In the genomic region with DNA sequence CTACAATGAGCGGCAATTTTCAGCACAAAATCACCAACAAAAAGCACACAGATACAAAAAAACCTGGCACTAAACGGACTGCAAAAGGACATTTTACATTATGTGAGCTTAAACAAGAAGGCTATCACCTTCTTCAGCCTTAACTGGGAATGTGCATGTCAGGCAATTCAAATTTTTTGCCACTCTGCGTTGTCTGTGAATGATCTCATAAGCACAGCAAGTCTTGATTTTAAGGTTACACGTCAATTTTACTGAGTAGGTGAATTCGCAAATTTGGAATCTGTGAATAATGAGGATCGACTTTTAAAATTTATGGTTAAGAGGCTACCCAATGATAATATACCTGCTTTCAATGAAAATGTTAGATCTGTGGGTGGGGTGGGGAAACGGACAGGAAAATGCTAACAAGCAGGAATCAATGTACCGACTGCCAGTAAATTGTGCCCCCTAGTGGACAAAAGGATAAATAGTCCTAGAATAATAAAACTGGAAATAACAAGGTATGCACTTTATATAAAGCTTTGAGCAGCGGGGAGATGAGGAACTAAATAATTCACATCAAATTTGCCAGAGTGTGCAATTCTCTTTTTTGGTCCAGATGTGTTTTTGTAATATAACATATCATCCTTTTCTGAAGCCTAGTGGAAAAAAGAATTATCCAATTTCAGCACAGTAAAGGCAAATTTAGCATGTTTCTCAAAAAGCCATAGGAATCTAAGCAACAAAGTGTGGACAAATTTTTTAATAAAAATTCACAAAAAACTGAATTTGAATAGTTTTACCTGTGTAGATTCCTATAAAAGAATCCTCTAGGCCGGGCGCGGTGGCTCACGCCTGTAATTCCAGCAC, we compare ENCODE assay signal across 10 cellular contexts. TPM values are rescaled to one million over a fixed set of nuclear protein-coding genes. Genes with fewer than 3 reads are reported as not detected.
DNase-seq lines count a peak whose midpoint lies in the region; ATAC-seq and TF ChIP-seq lines count a peak whose summit lies in the region.
"Had no signal": no experiment of that assay in that cellular context is flagged by ENCODE, and none has a peak within 500 bp of the region (broad histone marks: within the 10 kb centered on the region; RNA-seq: fewer than 3 reads in every experiment).

No MANE protein-coding gene starts in this region.

- H3K4me3 ChIP-seq in SK-N-SH (ENCODE audit: low read depth in 2 of 2, low read length in 1 of 2) (no peak overlapping the region; a peak in 1 of 4 replicates), fibroblast of lung (replicated peaks in 1 of 4; ENCODE audit: control extremely low read depth in 1 of 4, insufficient read depth in 1 of 4, low read depth in 3 of 4, low read length in 4 of 4) (peak overlapping the region in 2 of 4 experiments; percentile 5 to 44), neutrophil (ENCODE audit: low read depth in 1 of 2, low read length in 1 of 2) (no peak overlapping the region)
- H3K4me3 ChIP-seq: skin epidermis had no signal

- peaks cover 1% of the 10 kb centered on the region for H3K4me1 Mint-ChIP-seq in activated naive CD8-positive, alpha-beta T cell treated with anti-CD3 and anti-CD28 coated beads for 36 hours

- H3K79me2 ChIP-seq in SK-N-SH (ENCODE audit: insufficient read depth) (no peaks in the 10 kb centered on the region), fibroblast of lung (ENCODE audit: control insufficient read depth, insufficient read depth, low read length) (no peaks in the 10 kb centered on the region)

- POLR2A ChIA-PET in SK-N-SH (lab: Yijun Ruan, JAX): no interaction called here

- DNase-seq in COR-L47 (lab: John Stamatoyannopoulos, UW) (peak; percentile 42), MV-4-11 (lab: John Stamatoyannopoulos, UW) (peak; percentile 40), SK-N-SH (peak; percentile 60), fibroblast of lung (ENCODE audit: low read depth in 2 of 2) (peak; percentile 43 to 76)
- no peak for DNase-seq in activated naive CD8-positive, alpha-beta T cell treated with anti-CD3 and anti-CD28 coated beads for 36 hours

- no peak overlapping the region for H3K4me3 Mint-ChIP-seq in activated naive CD8-positive, alpha-beta T cell treated with anti-CD3 and anti-CD28 coated beads for 36 hours

- peaks cover 7% of the 10 kb centered on the region for H3F3A ChIP-seq in SK-N-SH (replicated peaks; ENCODE audit: insufficient read depth)

- H3K36me3 Mint-ChIP-seq in activated naive CD8-positive, alpha-beta T cell treated with anti-CD3 and anti-CD28 coated beads for 36 hours: no peaks in the 10 kb centered on the region

- peak; percentile 86 for TF ChIP-seq RAD21 in SK-N-SH (IDR thresholded peaks at IDR 0.05; ENCODE audit: low read length)

- TF ChIP-seq CTCF in SK-N-SH (IDR thresholded peaks at IDR 0.05): peak; percentile 86
- peak; percentile 61 to 67 for TF ChIP-seq CTCF in fibroblast of lung (conservative IDR thresholded peaks at IDR 0.05 in 1 of 2, IDR thresholded peaks at IDR 0.05 in 1 of 2; ENCODE audit: low read depth in 1 of 2, low read length in 2 of 2)
- TF ChIP-seq CTCF in neutrophil (IDR thresholded peaks at IDR 0.05): peak; percentile 68

- H3K27ac ChIP-seq in SK-N-SH (ENCODE audit: low read depth in 2 of 2, low read length in 1 of 2): no peak overlapping the region
- H3K27ac ChIP-seq in fibroblast of lung (ENCODE audit: insufficient read depth, low read length): no peak overlapping the region
- H3K27ac ChIP-seq in neutrophil: no peak overlapping the region
- H3K27ac ChIP-seq: skin epidermis had no signal

- H2AFZ ChIP-seq in SK-N-SH (ENCODE audit: low read depth) (no peak overlapping the region), fibroblast of lung (ENCODE audit: low read length) (peak overlapping the region; percentile 87)

- H4K20me1 ChIP-seq in SK-N-SH (ENCODE audit: insufficient read depth) (no peaks in the 10 kb centered on the region), fibroblast of lung (ENCODE audit: control insufficient read depth, extremely low read depth, insufficient read depth, low read length) (no peaks in the 10 kb centered on the region)

- H3K4me1 ChIP-seq in SK-N-SH (ENCODE audit: control insufficient read depth in 1 of 2, insufficient read depth in 2 of 2, low read depth in 1 of 2, low read length in 1 of 2) (no peaks in the 10 kb centered on the region; a peak in 1 of 4 replicates), fibroblast of lung (ENCODE audit: control insufficient read depth, extremely low read depth, insufficient read depth, low read length) (peaks cover 2% of the 10 kb centered on the region), neutrophil (ENCODE audit: control insufficient read depth in 1 of 2, insufficient read depth in 1 of 2, low read depth in 1 of 2, low read length in 1 of 2) (no peaks in the 10 kb centered on the region)

- no peak for TF ChIP-seq EP300 in SK-N-SH (IDR thresholded peaks at IDR 0.05; ENCODE audit: borderline replicate concordance in 1 of 2, low read depth in 1 of 2, low read length in 1 of 2)

- H3K27me3 Mint-ChIP-seq in activated naive CD8-positive, alpha-beta T cell treated with anti-CD3 and anti-CD28 coated beads for 36 hours: peaks cover 8% of the 10 kb centered on the region

- 46% methylated on average over 13 of the region's 13 CpGs for WGBS in SK-N-SH (ENCODE audit: low lambda C conversion rate)

- CTCF ChIA-PET in SK-N-SH (lab: Yijun Ruan, JAX): interaction anchor here (0.6 to 3.8 kb wide), 30 partner anchors 9 to 1297 kb away, joined by 3 to 20 read pairs (median 4); a partner anchor contains a TSS

- no peak overlapping the region for H3K27ac Mint-ChIP-seq in activated naive CD8-positive, alpha-beta T cell treated with anti-CD3 and anti-CD28 coated beads for 36 hours

- peak overlapping the region; percentile 35 for H3K4me2 ChIP-seq in SK-N-SH
- H3K4me2 ChIP-seq in fibroblast of lung (ENCODE audit: extremely low read depth, insufficient read depth, low read length): peak overlapping the region; percentile 66

- H3K36me3 ChIP-seq in SK-N-SH (replicated peaks in 1 of 2; ENCODE audit: control insufficient read depth in 1 of 2, insufficient read depth in 2 of 2, low read length in 1 of 2) (no peaks in the 10 kb centered on the region), fibroblast of lung (ENCODE audit: control insufficient read depth, insufficient read depth, low read length) (no peaks in the 10 kb centered on the region), neutrophil (no peaks in the 10 kb centered on the region)

- H3K27me3 ChIP-seq in SK-N-SH (ENCODE audit: insufficient read depth) (no peaks in the 10 kb centered on the region; the same call in 1 of the 2 replicates), fibroblast of lung (ENCODE audit: control insufficient read depth, insufficient read depth, low read length) (no peaks in the 10 kb centered on the region), neutrophil (peaks cover 5% of the 10 kb centered on the region)

- no peaks in the 10 kb centered on the region for H3K9me3 ChIP-seq in SK-N-SH
- H3K9me3 ChIP-seq in fibroblast of lung (ENCODE audit: control insufficient read depth, insufficient read depth, low read depth, low read length): no peaks in the 10 kb centered on the region
- no peaks in the 10 kb centered on the region for H3K9me3 ChIP-seq in neutrophil

- H3K9ac ChIP-seq in SK-N-SH: no peak overlapping the region
- H3K9ac ChIP-seq in fibroblast of lung (ENCODE audit: insufficient read depth, low read length): no peak overlapping the region

- H3K9me3 Mint-ChIP-seq in activated naive CD8-positive, alpha-beta T cell treated with anti-CD3 and anti-CD28 coated beads for 36 hours: no peaks in the 10 kb centered on the region

- peak; percentile 63 for ATAC-seq in GM19452 (IDR thresholded peaks at IDR 0.05; ENCODE audit: unreplicated experiment)
- no peak for ATAC-seq in GM19467 (IDR thresholded peaks at IDR 0.05; ENCODE audit: unreplicated experiment)

- no peaks in the 10 kb centered on the region for H3K9me2 ChIP-seq in SK-N-SH

TF ChIP-seq in SK-N-SH, 30 proteins besides CTCF, POLR2A, EP300 and RAD21:
- TF ChIP-seq SMC3 (IDR thresholded peaks at IDR 0.05; ENCODE audit: low read depth, low read length) (peak; percentile 73), CHD2 (IDR thresholded peaks at IDR 0.05; ENCODE audit: low read length, partially characterized antibody) (no peak)

RNA-seq across cellular contexts. Expression of a gene that starts 20.5 kb away (rescaled TPM):
- polyA plus RNA-seq in SK-N-SH (2012; rRNA removed) (not detected in 2 replicates), fibroblast of lung (not detected in 2 replicates)
- not detected in 2 replicates for polyA plus RNA-seq in SK-N-SH (2012; cell fraction: cytosol; rRNA removed)
- polyA plus RNA-seq in SK-N-SH (2012; cell fraction: nucleus; rRNA removed): not detected in 2 replicates
- total RNA-seq in fibroblast of lung: not detected in 2 replicates
- polyA plus RNA-seq in fibroblast of lung (2012): not detected in 2 replicates
- not detected in 2 replicates for polyA minus RNA-seq in fibroblast of lung (ENCODE audit: low replicate concordance)
- total RNA-seq in activated naive CD8-positive, alpha-beta T cell treated with anti-CD3 and anti-CD28 coated beads for 36 hours: not detected
- total RNA-seq: SK-MEL-5 had no signal
